Comparison of ENCODE assay signal across 21 cellular contexts in the genomic region with DNA sequence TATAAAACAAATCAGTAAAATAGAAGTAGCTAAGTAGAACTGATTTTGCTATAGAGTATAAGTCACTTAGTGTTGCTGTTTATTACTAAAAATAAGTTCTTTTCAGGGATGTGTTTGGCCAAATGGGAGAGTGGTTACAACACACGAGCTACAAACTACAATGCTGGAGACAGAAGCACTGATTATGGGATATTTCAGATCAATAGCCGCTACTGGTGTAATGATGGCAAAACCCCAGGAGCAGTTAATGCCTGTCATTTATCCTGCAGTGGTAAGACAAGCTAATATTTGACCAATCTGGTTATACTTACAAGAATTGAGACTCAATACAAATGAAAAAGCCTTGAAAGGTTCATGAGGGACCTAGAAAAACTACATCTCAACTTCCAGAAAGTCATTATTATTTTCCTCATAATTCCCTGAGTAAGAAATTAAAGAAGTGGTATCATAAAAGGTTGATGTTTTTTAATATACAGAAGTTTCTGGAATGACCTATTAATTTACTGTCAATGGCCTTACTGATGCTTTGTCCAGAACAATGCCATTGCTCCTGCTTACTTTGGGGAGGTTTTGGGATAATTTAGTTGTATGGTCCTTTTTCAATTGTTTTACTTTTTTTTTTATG. TPM values are rescaled to one million over a fixed set of nuclear protein-coding genes. Genes with fewer than 3 reads are reported as not detected.
DNase-seq lines count a peak whose midpoint lies in the region; ATAC-seq and TF ChIP-seq lines count a peak whose summit lies in the region.
"Had no signal": no experiment of that assay in that cellular context is flagged by ENCODE, and none has a peak within 500 bp of the region (broad histone marks: within the 10 kb centered on the region; RNA-seq: fewer than 3 reads in every experiment).

No MANE protein-coding gene starts in this region.

- no peaks in the 10 kb centered on the region for H3K9me3 ChIP-seq in BLaER1 treated with 17β-estradiol and CSF1 and Interleukin-3, amounts not matched to agents 10 nM and 100 nM (replicated peaks in 1 of 11)
- no peaks in the 10 kb centered on the region for H3K9me3 ChIP-seq in neutrophil
- H3K9me3 ChIP-seq: A549, BE2C had no signal

- peak overlapping the region in 6 of 11 experiments; percentile 67 to 93 (median 85); a peak in 10 of 22 replicates for H3K27ac ChIP-seq in BLaER1 treated with 17β-estradiol and CSF1 and Interleukin-3, amounts not matched to agents 10 nM and 100 nM
- H3K27ac ChIP-seq in HL-60 (replicated peaks): peak overlapping the region; percentile 92
- peak overlapping the region; percentile 88 for H3K27ac ChIP-seq in neutrophil
- H3K27ac ChIP-seq: A549 had no signal

- TF ChIP-seq CTCF in HL-60 (IDR thresholded peaks at IDR 0.05; ENCODE audit: insufficient read depth, low read length): no peak
- TF ChIP-seq CTCF in neutrophil (IDR thresholded peaks at IDR 0.05): no peak

- peak overlapping the region in 6 of 11 experiments; percentile 76 to 99 (median 89); a peak in 12 of 22 replicates for H3K4me2 ChIP-seq in BLaER1 treated with 17β-estradiol and CSF1 and Interleukin-3, amounts not matched to agents 10 nM and 100 nM
- H3K4me2 ChIP-seq: A549 had no signal

- peaks cover 0 to 47% (median 13%) of the 10 kb centered on the region in 11 experiments; a peak in 12 of 22 replicates for H3K36me3 ChIP-seq in BLaER1 treated with 17β-estradiol and CSF1 and Interleukin-3, amounts not matched to agents 10 nM and 100 nM
- peaks cover 44% of the 10 kb centered on the region for H3K36me3 ChIP-seq in neutrophil
- H3K36me3 ChIP-seq: BE2C had no signal

- no peak for DNase-seq in HL-60 (ENCODE audit: low read depth in 1 of 2, low spot score in 1 of 2)
- DNase-seq in left lobe of liver (ENCODE audit: low spot score): no peak
- no peak for DNase-seq in AG20443 (ENCODE audit: low spot score)
- DNase-seq in NCI-H446 (lab: John Stamatoyannopoulos, UW): no peak
- DNase-seq in effector CD4-positive, alpha-beta T cell: no peak
- DNase-seq: BE2C; CD8-positive, alpha-beta T cell; H7; HFFc6; KG1; NCI-H1105 treated with DMSO at 0.1 percent for 48 hours; NCI-H1694 treated with DMSO at 0.1 percent for 48 hours; NCI-H2081 treated with DMSO at 0.1 percent for 48 hours; NCI-H2171 treated with DMSO at 0.1 percent for 48 hours; NCI-H526; OCI-M1 had no signal

- peaks cover 0 to 43% (median 0%) of the 10 kb centered on the region in 11 experiments; a peak in 5 of 22 replicates for H4K20me1 ChIP-seq in BLaER1 treated with 17β-estradiol and CSF1 and Interleukin-3, amounts not matched to agents 10 nM and 100 nM

- no peaks in the 10 kb centered on the region for H3K27me3 ChIP-seq in BLaER1 treated with 17β-estradiol and CSF1 and Interleukin-3, amounts not matched to agents 10 nM and 100 nM
- H3K27me3 ChIP-seq in HL-60 (ENCODE audit: insufficient read depth, poor library complexity, severe bottlenecking): no peaks in the 10 kb centered on the region
- H3K27me3 ChIP-seq in neutrophil: no peaks in the 10 kb centered on the region

- H3K4me3 ChIP-seq in BLaER1 treated with 17β-estradiol and CSF1 and Interleukin-3, amounts not matched to agents 10 nM and 100 nM: peak overlapping the region in 6 of 10 experiments; percentile 57 to 73 (median 66); a peak in 12 of 20 replicates
- peak overlapping the region; percentile 73 for H3K4me3 ChIP-seq in HL-60 (replicated peaks; ENCODE audit: insufficient read depth, low read length)
- peak overlapping the region; percentile 70 to 74 for H3K4me3 ChIP-seq in neutrophil (ENCODE audit: low read depth in 1 of 2, low read length in 1 of 2)
- H3K4me3 ChIP-seq: A549 had no signal

- ATAC-seq in left lobe of liver (peak; percentile 37), GM19035 (IDR thresholded peaks at IDR 0.05; ENCODE audit: unreplicated experiment) (no peak)
- ATAC-seq: A549; CD8-positive, alpha-beta T cell had no signal

- peak overlapping the region in 6 of 11 experiments; percentile 67 to 87 (median 82); a peak in 11 of 22 replicates for H3K9ac ChIP-seq in BLaER1 treated with 17β-estradiol and CSF1 and Interleukin-3, amounts not matched to agents 10 nM and 100 nM

- H3K4me1 ChIP-seq in BLaER1 treated with 17β-estradiol and CSF1 and Interleukin-3, amounts not matched to agents 10 nM and 100 nM: peaks cover 7 to 62% (median 22%) of the 10 kb centered on the region in 10 experiments; a peak in 19 of 20 replicates
- H3K4me1 ChIP-seq in neutrophil (ENCODE audit: control insufficient read depth in 1 of 2, insufficient read depth in 1 of 2, low read depth in 1 of 2, low read length in 1 of 2): peaks cover 57 to 66% of the 10 kb centered on the region in 2 experiments
- H3K4me1 ChIP-seq: A549, BE2C had no signal

RNA-seq across cellular contexts. Expression of gene LYZ, which starts 1.9 kb away (rescaled TPM):
- 6.6 TPM for total RNA-seq in left lobe of liver
- total RNA-seq: Daoy, H7, HFFc6 had no signal

RNA-seq across cellular contexts. Expression of gene YEATS4, which starts 9.4 kb away (rescaled TPM):
- 3.4 TPM for total RNA-seq in left lobe of liver
